Comparison of ENCODE assay signal across 13 cellular contexts in genomic region chr3:160265088-160265487, GRCh38. TPM values are rescaled to one million over a fixed set of nuclear protein-coding genes. Genes with fewer than 3 reads are reported as not detected.
A peak's percentile ranks its signal among the peaks of the same experiment; 100 is the strongest.
DNase-seq lines count a peak whose midpoint lies in the region; ATAC-seq and TF ChIP-seq lines count a peak whose summit lies in the region.
"Had no signal": no experiment of that assay in that cellular context is flagged by ENCODE, and none has a peak within 500 bp of the region (broad histone marks: within the 10 kb centered on the region; RNA-seq: fewer than 3 reads in every experiment).

No MANE protein-coding gene starts in this region.

- no peaks in the 10 kb centered on the region for H3K36me3 ChIP-seq in upper lobe of right lung

- H3K27me3 ChIP-seq in upper lobe of right lung, result no peaks in the 10 kb centered on the region

- H3K4me3 ChIP-seq in LNCaP clone FGC (ENCODE audit: low read depth, low read length) (0 out of 2 replicates have a peak overlapping the region, but pooled peaks have one; percentile 5), upper lobe of right lung (no peak overlapping the region)

- H3K4me1 ChIP-seq in upper lobe of right lung, result no peaks in the 10 kb centered on the region
- H3K4me1 ChIP-seq: Caco-2 had no signal

- no peaks in the 10 kb centered on the region for H3K9me3 ChIP-seq in upper lobe of right lung
- H3K9me3 ChIP-seq: Caco-2 had no signal

- ATAC-seq in upper lobe of right lung (peak; percentile 64), GM19452 (IDR thresholded peaks at IDR 0.05; ENCODE audit: unreplicated experiment) (no peak)
- ATAC-seq: CD8-positive, alpha-beta T cell had no signal

- TF ChIP-seq CTCF in LNCaP clone FGC (IDR thresholded peaks at IDR 0.05; ENCODE audit: control insufficient read depth, extremely low read depth, insufficient read depth) (no peak), VCaP (conservative IDR thresholded peaks at IDR 0.05) (no peak), upper lobe of right lung (IDR thresholded peaks at IDR 0.05) (no peak)

- intact Hi-C loops in upper lobe of right lung (cut with DNase I), result no loop called here

- H3K27ac ChIP-seq in VCaP, result peak overlapping the region; percentile 54
- H3K27ac ChIP-seq in upper lobe of right lung, result no peak overlapping the region
- H3K27ac ChIP-seq: HL-60 had no signal

- DNase-seq in LNCaP clone FGC (ENCODE audit: low read depth) (peak; percentile 80), NCI-H1417 treated with DMSO at 0.1 percent for 48 hours (lab: John Stamatoyannopoulos, UW) (peak; percentile 34), upper lobe of right lung (no peak), NCI-H128 (lab: John Stamatoyannopoulos, UW; ENCODE audit: unreplicated experiment) (no peak)
- DNase-seq: Caco-2; CD8-positive, alpha-beta T cell; DND-41; GDM1; H7 had no signal

RNA-seq across cellular contexts. Expression of gene C3orf80, which starts 39.9 kb away (rescaled TPM):
- 1.3 TPM for total RNA-seq in upper lobe of right lung
- total RNA-seq: A673; CD8-positive, alpha-beta T cell had no signal

Comparison
In these comparisons a context has a peak if more than half of its experiments do, and no peak if none do; other contexts are left out.
1. DNase-seq: peak in LNCaP clone FGC (single experiment) and NCI-H1417 treated with DMSO at 0.1 percent for 48 hours (single experiment); none in upper lobe of right lung (single experiment) and NCI-H128 (single experiment).